Comparison of ENCODE assay signal across 1 cellular context in genomic region chr5:137215261-137215660, GRCh38.
TF ChIP-seq lines count a peak whose summit lies in the region.

No MANE protein-coding gene starts in this region.

TF ChIP-seq in IMR-90, 13 proteins besides CTCF, POLR2A, EP300 and RAD21:
- no peak for TF ChIP-seq SMC3 (IDR thresholded peaks at IDR 0.05; ENCODE audit: low read depth, low read length)
- no peak for TF ChIP-seq USF2 (IDR thresholded peaks at IDR 0.05; ENCODE audit: low read depth, low read length)
- TF ChIP-seq, protein P1, sequence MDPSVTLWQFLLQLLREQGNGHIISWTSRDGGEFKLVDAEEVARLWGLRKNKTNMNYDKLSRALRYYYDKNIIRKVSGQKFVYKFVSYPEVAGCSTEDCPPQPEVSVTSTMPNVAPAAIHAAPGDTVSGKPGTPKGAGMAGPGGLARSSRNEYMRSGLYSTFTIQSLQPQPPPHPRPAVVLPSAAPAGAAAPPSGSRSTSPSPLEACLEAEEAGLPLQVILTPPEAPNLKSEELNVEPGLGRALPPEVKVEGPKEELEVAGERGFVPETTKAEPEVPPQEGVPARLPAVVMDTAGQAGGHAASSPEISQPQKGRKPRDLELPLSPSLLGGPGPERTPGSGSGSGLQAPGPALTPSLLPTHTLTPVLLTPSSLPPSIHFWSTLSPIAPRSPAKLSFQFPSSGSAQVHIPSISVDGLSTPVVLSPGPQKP (IDR thresholded peaks at IDR 0.05; ENCODE audit: borderline replicate concordance, low read depth, low read length), result no peak
- no peak for TF ChIP-seq BHLHE40 (IDR thresholded peaks at IDR 0.05; ENCODE audit: low read depth, low read length)
- TF ChIP-seq CHD1 (IDR thresholded peaks at IDR 0.05; ENCODE audit: low read depth, low read length), result no peak
